Comparison of ENCODE assay signal across 18 cellular contexts in the genomic region with DNA sequence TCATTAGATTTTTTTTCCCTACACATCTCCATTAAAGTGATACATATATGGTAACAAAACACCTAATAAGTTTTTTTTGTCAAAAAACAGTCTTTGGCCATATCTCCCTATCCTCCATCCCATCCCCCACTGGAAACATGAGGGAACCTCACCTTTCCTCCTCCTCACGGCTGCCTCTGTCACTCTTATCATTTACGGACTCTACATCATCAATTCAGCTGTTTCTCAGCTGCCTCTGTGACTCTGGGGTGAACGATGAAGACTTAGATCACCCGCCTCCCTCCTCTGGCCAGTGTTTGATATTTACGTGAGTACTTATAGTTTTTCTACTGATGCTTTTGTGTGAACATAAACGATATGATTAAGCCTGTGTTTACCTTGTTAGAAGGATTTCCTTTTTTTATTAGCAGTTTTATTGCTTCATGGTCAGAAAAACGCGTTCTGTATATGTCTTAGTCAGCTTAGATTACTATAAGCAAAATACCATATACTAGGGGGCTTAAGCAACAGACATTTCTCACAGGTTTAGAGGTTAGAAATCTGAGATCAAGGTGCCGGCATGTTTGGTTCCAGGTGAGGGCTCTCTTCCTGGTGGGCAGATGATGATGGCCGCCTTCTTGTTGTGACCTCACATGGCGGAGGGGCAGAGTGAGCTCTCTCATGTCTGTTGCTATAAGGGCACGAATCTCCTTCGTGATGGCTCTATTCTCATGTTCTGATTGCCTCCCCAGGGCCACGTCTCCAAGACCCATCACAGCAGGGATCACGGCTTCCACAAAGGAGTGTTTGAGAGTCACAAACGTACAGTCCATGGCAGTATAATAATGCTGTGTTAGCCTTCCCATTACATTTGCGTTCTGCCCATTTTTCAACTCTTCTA. TPM values are rescaled to one million over a fixed set of nuclear protein-coding genes. Genes with fewer than 3 reads are reported as not detected.
DNase-seq lines count a peak whose midpoint lies in the region; ATAC-seq, FAIRE-seq and TF ChIP-seq lines count a peak whose summit lies in the region.
"Had no signal": no experiment of that assay in that cellular context is flagged by ENCODE, and none has a peak within 500 bp of the region (broad histone marks: within the 10 kb centered on the region; RNA-seq: fewer than 3 reads in every experiment).

No MANE protein-coding gene starts in this region.

- ATAC-seq in PC-3, result peak; percentile 70
- ATAC-seq in left cardiac atrium, result no peak
- ATAC-seq: CD8-positive, alpha-beta T cell had no signal

- H3K4me3 Mint-ChIP-seq in nephron, result peak overlapping the region in 2 of 3 experiments; percentile 7 to 47
- H3K4me3 Mint-ChIP-seq: CD8-positive, alpha-beta T cell; IgD-negative memory B cell had no signal

- H2AFZ ChIP-seq in PC-3 (ENCODE audit: low read length), result no peak overlapping the region

- TF ChIP-seq CTCF in PC-3 (conservative IDR thresholded peaks at IDR 0.05; ENCODE audit: low read depth, low read length) (no peak), esophagus muscularis mucosa (IDR thresholded peaks at IDR 0.05) (no peak), nephron (IDR thresholded peaks at IDR 0.05; ENCODE audit: unreplicated experiment in 3 of 3) (no peak), coronary artery (IDR thresholded peaks at IDR 0.05) (no peak)

- H3K4me1 Mint-ChIP-seq in nephron, result peaks cover 11% of the 10 kb centered on the region
- H3K4me1 Mint-ChIP-seq: IgD-negative memory B cell had no signal

- no peaks in the 10 kb centered on the region for H4K20me1 ChIP-seq in PC-3 (ENCODE audit: low read length)

- H3K27ac ChIP-seq in PC-3 (ENCODE audit: low read length) (0 out of 2 replicates have a peak overlapping the region, but pooled peaks have one; percentile 11), esophagus muscularis mucosa (replicated peaks in 1 of 4) (no peak overlapping the region), coronary artery (no peak overlapping the region)

- intact Hi-C loops in PC-3 (cut with micrococcal nuclease) (no loop called here), esophagus muscularis mucosa (cut with DNase I) (no loop called here), left cardiac atrium (cut with DNase I) (loop anchor here in 1 of 2 donors (1.0 kb wide), 1 partner anchor 22 kb away; no protein-coding TSS in a partner anchor)

- no peak for TF ChIP-seq POLR2A in esophagus muscularis mucosa (IDR thresholded peaks at IDR 0.05; ENCODE audit: low read depth)

- no peak for TF ChIP-seq EP300 in esophagus muscularis mucosa (IDR thresholded peaks at IDR 0.05)

- peaks cover 15% of the 10 kb centered on the region for H3K9me3 Mint-ChIP-seq in nephron
- H3K9me3 Mint-ChIP-seq: CD8-positive, alpha-beta T cell had no signal

- H3K4me3 ChIP-seq in PC-3 (ENCODE audit: low read length) (no peak overlapping the region), esophagus muscularis mucosa (no peak overlapping the region), coronary artery (no peak overlapping the region)

- BruUV-seq in PC-3 (replicated peaks; lab: Mats Ljungman, UMichigan), result no TSS peak

- CTCF ChIA-PET in HEK293T (lab: Yijun Ruan, JAX) (no interaction called here), PC-3 (lab: Charles Lee) (no interaction called here)

- H3K9me2 ChIP-seq in PC-3 (replicated peaks; ENCODE audit: low read length), result no peaks in the 10 kb centered on the region

- no peaks in the 10 kb centered on the region for H3K79me2 ChIP-seq in PC-3 (ENCODE audit: low read length)

- no peaks in the 10 kb centered on the region for H3F3A ChIP-seq in PC-3 (ENCODE audit: low read length, unreplicated experiment)

- peaks cover 15% of the 10 kb centered on the region for H3K4me1 ChIP-seq in PC-3 (ENCODE audit: insufficient read depth, low read length)
- H3K4me1 ChIP-seq in esophagus muscularis mucosa, result no peaks in the 10 kb centered on the region

- H3K27ac Mint-ChIP-seq in nephron, result peak overlapping the region in 2 of 3 experiments; percentile 1 to 47
- H3K27ac Mint-ChIP-seq: CD8-positive, alpha-beta T cell; IgD-negative memory B cell had no signal

- peaks cover 5% of the 10 kb centered on the region for H3K27me3 Mint-ChIP-seq in nephron (ENCODE audit: low read depth)

- no peak overlapping the region for H3K9ac ChIP-seq in PC-3 (ENCODE audit: low read length)

- no peaks in the 10 kb centered on the region for H3K36me3 ChIP-seq in PC-3 (ENCODE audit: low read depth, low read length)
- no peaks in the 10 kb centered on the region for H3K36me3 ChIP-seq in esophagus muscularis mucosa

- no peak for FAIRE-seq in GM19239 (lab: Jason Lieb, UNC)
- FAIRE-seq: D721Med, G401.6, GM12891 had no signal

- H3K9me3 ChIP-seq in PC-3 (ENCODE audit: low read length), result no peaks in the 10 kb centered on the region
- no peaks in the 10 kb centered on the region for H3K9me3 ChIP-seq in esophagus muscularis mucosa

- no peak overlapping the region for H3K4me2 ChIP-seq in PC-3 (ENCODE audit: low read length)

- POLR2A ChIA-PET in HEK293T (lab: Yijun Ruan, JAX) (no interaction called here), PC-3 (lab: Charles Lee; ENCODE audit: unreplicated experiment) (no interaction called here)

- H3K27me3 ChIP-seq in PC-3 (ENCODE audit: low read length) (0 out of 2 replicates have a peak, but pooled peaks cover 9% of the 10 kb centered on the region), esophagus muscularis mucosa (no peaks in the 10 kb centered on the region)

- peaks cover 5% of the 10 kb centered on the region for H3K36me3 Mint-ChIP-seq in nephron (ENCODE audit: low read depth)
- H3K36me3 Mint-ChIP-seq: CD8-positive, alpha-beta T cell; IgD-negative memory B cell had no signal

- DNase-seq in HEK293T (ENCODE audit: extremely low spot score), result no peak
- DNase-seq in PC-3, result peak; percentile 68
- peak; percentile 91 for DNase-seq in esophagus muscularis mucosa (ENCODE audit: extremely low spot score)
- no peak for DNase-seq in left cardiac atrium
- DNase-seq in A172 (ENCODE audit: low spot score), result no peak
- no peak for DNase-seq in GM19239 (ENCODE audit: insufficient read length, low spot score)
- DNase-seq in coronary artery (ENCODE audit: low spot score), result no peak
- DNase-seq: CD8-positive, alpha-beta T cell; COR-L47; DMS153; DMS79 treated with DMSO at 0.1 percent for 48 hours; EL; HCEC 1CT had no signal

- WGBS in esophagus muscularis mucosa, result 81% methylated on average over 17 of the region's 17 CpGs

TF ChIP-seq in HEK293T, 16 proteins besides CTCF, POLR2A, EP300 and RAD21:
- TF ChIP-seq ARNT (IDR thresholded peaks at IDR 0.05) (no peak), LEF1 (IDR thresholded peaks at IDR 0.05; ENCODE audit: borderline replicate concordance) (no peak)
- TF ChIP-seq, protein P1, sequence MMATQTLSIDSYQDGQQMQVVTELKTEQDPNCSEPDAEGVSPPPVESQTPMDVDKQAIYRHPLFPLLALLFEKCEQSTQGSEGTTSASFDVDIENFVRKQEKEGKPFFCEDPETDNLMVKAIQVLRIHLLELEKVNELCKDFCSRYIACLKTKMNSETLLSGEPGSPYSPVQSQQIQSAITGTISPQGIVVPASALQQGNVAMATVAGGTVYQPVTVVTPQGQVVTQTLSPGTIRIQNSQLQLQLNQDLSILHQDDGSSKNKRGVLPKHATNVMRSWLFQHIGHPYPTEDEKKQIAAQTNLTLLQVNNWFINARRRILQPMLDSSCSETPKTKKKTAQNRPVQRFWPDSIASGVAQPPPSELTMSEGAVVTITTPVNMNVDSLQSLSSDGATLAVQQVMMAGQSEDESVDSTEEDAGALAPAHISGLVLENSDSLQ (IDR thresholded peaks at IDR 0.05), result 0 out of 2 replicates have a peak, but pooled peaks have one; percentile 21

RNA-seq across cellular contexts. Expression of a gene that starts 32.1 kb away (rescaled TPM):
- total RNA-seq in PC-3 (2014; rRNA removed), result 0.04 and 0.23 TPM in 2 replicates
- total RNA-seq in esophagus muscularis mucosa, result not detected
- total RNA-seq in left cardiac atrium, result under 1 TPM; 0.21 to 0.32 TPM
- 0.02 and 0.16 TPM in 2 replicates for total RNA-seq in A172 (2014; rRNA removed; shearing (Covaris generic))

Comparison
In these comparisons a context has a peak if more than half of its experiments do, and no peak if none do; other contexts are left out.
1. DNase-seq: peak in PC-3 (single experiment) and esophagus muscularis mucosa (single experiment); none in HEK293T (single experiment), left cardiac atrium (single experiment), A172 (single experiment), GM19239 (single experiment) and coronary artery (single experiment).